In the genomic region with DNA sequence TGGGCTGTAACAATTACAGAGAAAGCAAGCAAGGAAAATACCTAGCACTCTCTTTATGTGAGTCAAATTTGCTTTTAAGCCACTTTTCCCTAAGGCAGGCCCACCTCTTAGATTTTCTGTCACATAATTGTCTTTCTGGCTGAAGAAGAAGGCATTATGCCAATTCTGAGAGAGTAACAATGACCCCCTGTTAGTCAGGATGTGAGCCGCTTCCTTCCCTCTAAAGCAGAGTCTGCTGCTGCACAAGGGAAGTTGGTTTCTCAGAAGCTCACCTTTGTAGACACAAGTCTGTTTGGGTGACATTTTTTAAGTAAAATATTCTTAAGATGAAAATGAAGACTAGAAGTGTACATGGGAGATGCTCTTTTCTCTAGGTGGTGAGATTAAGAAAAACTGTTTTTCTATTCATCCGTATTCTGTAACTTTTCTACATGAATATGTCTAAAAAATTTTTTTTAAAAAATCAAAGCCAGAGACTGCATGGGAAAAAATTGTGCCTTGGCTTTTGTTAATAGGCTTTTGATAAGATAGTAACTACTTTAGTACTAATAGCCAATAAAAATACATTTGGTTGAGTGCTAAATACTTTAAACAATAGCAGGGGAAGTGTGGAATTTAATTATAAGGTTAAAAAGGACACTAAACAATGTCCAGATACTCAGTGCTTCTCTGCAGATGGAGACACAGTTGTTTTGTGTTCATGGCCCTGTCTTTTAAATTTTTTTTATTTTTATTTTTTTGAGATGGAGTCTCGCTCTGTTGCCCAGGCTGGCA, we compare ENCODE assay signal across 1 cellular context.
TF ChIP-seq lines count a peak whose summit lies in the region.

No MANE protein-coding gene starts in this region.

TF ChIP-seq in GM23338, 12 proteins besides CTCF, POLR2A, EP300 and RAD21 (continued from another document):
- TF ChIP-seq ZNF462 (CRISPR knock-in tag; IDR thresholded peaks at IDR 0.05) (no peak), EZH2phosphoT487 (IDR thresholded peaks at IDR 0.05; ENCODE audit: unreplicated experiment) (no peak), JUNB (IDR thresholded peaks at IDR 0.05; ENCODE audit: unreplicated experiment) (no peak), CREB1 (CRISPR knock-in tag; IDR thresholded peaks at IDR 0.05; ENCODE audit: low read depth) (no peak), ZNF331 (CRISPR knock-in tag; IDR thresholded peaks at IDR 0.05; ENCODE audit: low read depth) (no peak), REST (IDR thresholded peaks at IDR 0.05; ENCODE audit: unreplicated experiment) (no peak), POLR2AphosphoS5 (IDR thresholded peaks at IDR 0.05; ENCODE audit: low read depth) (no peak), EZH2 (IDR thresholded peaks at IDR 0.05; ENCODE audit: low read depth, unreplicated experiment) (no peak)
- TF ChIP-seq, protein P1, sequence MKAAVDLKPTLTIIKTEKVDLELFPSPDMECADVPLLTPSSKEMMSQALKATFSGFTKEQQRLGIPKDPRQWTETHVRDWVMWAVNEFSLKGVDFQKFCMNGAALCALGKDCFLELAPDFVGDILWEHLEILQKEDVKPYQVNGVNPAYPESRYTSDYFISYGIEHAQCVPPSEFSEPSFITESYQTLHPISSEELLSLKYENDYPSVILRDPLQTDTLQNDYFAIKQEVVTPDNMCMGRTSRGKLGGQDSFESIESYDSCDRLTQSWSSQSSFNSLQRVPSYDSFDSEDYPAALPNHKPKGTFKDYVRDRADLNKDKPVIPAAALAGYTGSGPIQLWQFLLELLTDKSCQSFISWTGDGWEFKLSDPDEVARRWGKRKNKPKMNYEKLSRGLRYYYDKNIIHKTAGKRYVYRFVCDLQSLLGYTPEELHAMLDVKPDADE (IDR thresholded peaks at IDR 0.05), result no peak
